In genomic region chr14:100850841-100851585, GRCh38 we compare ENCODE assay signal across 8 cellular contexts. TPM values are rescaled to one million over a fixed set of nuclear protein-coding genes. Genes with fewer than 3 reads are reported as not detected.
DNase-seq lines count a peak whose midpoint lies in the region; ATAC-seq, FAIRE-seq and TF ChIP-seq lines count a peak whose summit lies in the region.

No MANE protein-coding gene starts in this region.

- DNase-seq in GM12892 (ENCODE audit: insufficient read length), result peak; percentile 73
- DNase-seq in SHP77 (lab: John Stamatoyannopoulos, UW), result peak; percentile 58 to 76
- DNase-seq in activated T-helper 9 cell treated with anti-CD3 and anti-CD28 coated beads, Interleukin-2, amount 50 U/mL, for 16 hours (ENCODE audit: low read depth), result peak; percentile 64
- DNase-seq in cardiac septum (ENCODE audit: low spot score), result peak; percentile 83
- DNase-seq in stimulated activated CD4-positive, alpha-beta T cell treated with anti-CD3 and anti-CD28 coated beads, Interleukin-15, amount 100 ng/mL, for 1 hour (ENCODE audit: low read depth in 1 of 2, low spot score in 1 of 2), result peak; percentile 50 to 71

- ATAC-seq in HG03460 (IDR thresholded peaks at IDR 0.05; ENCODE audit: unreplicated experiment) (peak; percentile 74), GM19467 (IDR thresholded peaks at IDR 0.05; ENCODE audit: unreplicated experiment) (no peak)

- FAIRE-seq in GM12892 (lab: Jason Lieb, UNC), result peak; percentile 40

- H3K27ac ChIP-seq in 22Rv1, result no peak overlapping the region

- TF ChIP-seq CTCF in 22Rv1 (IDR thresholded peaks at IDR 0.05), result peak; percentile 92

- no peak for TF ChIP-seq POLR2A in GM12892 (IDR thresholded peaks at IDR 0.05; ENCODE audit: low read depth, low read length)

- intact Hi-C loops in cardiac septum (cut with DNase I), result no loop called here

RNA-seq across cellular contexts. Expression of gene MEG3, which starts 25.1 kb away (rescaled TPM):
- 0.21 TPM for polyA plus RNA-seq in GM12892 (2012; ENCODE audit: missing spikeins)
- 25.4 TPM for total RNA-seq in cardiac septum

RNA-seq across cellular contexts. Expression of gene RTL1, which starts 52.5 kb away (rescaled TPM):
- polyA plus RNA-seq in GM12892 (2012; ENCODE audit: missing spikeins), result not detected
- not detected for total RNA-seq in cardiac septum
